Comparison of ENCODE assay signal across 1 cellular context in genomic region chr6:130995783-130996447, GRCh38.
TF ChIP-seq lines count a peak whose summit lies in the region.

No MANE protein-coding gene starts in this region.

TF ChIP-seq in HEK293, 187 proteins besides CTCF, POLR2A, EP300 and RAD21 (continued from another document):
- TF ChIP-seq ZNF266 (tag by site-specific recombination; IDR thresholded peaks at IDR 0.05; ENCODE audit: low read depth) (no peak), ZNF670 (tag by site-specific recombination; IDR thresholded peaks at IDR 0.05; ENCODE audit: low read depth) (no peak), ZNF561 (tag by site-specific recombination; IDR thresholded peaks at IDR 0.05; ENCODE audit: borderline replicate concordance) (peak; percentile 43; the same call in 1 of the 2 replicates)
